Comparison of ENCODE assay signal across 25 cellular contexts in the genomic region with DNA sequence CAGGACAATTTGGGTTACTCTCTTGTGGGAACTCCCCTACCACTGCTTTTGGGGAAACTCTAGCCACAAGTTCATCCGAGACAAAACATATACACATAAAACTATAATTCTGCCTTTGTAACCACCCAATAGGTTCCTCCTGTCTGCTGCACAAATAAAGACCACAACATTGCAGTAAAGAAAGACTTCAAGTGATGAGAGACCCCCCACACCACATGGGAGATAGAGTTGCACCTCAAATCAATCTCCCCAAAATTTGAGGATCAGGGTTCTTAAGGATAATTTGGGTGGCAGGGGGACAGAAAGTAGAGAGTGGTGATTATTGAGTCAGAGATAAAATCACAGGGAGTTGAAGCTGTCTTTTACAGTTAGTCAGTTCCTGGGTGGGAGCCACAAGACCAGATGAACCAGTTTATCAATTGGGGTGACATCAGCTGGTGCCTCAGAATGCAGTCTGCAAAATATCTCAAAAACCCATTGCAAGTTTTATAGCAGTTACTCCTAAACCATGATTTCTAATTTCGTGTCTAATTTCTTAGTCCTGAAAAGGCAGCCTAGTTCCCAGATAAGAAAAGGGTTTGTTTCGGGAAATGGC.
"Had no signal": no experiment of that assay in that cellular context is flagged by ENCODE, and none has a peak within 500 bp of the region (broad histone marks: within the 10 kb centered on the region; RNA-seq: fewer than 3 reads in every experiment).

No MANE protein-coding gene starts in this region.

- H3K36me3 ChIP-seq: adrenal gland, breast epithelium had no signal

- H3K9me3 ChIP-seq: adrenal gland, body of pancreas, breast epithelium had no signal

- H3K4me3 Mint-ChIP-seq: activated CD4-positive, alpha-beta T cell treated with anti-CD3 and anti-CD28 coated beads, Interleukin-2, amount 10 ng/mL, durations not matched to agents 24 days and 14 days; activated CD8-positive, alpha-beta T cell treated with anti-CD3 and anti-CD28 coated beads for 36 hours; activated naive CD4-positive, alpha-beta T cell treated with anti-CD3 and anti-CD28 coated beads, Interleukin-2, amount 50 U/mL, for 24 hours; activated naive CD8-positive, alpha-beta T cell treated with anti-CD3 and anti-CD28 coated beads, Interleukin-2, amount 10 ng/mL, durations not matched to agents 7 days and 5 days; activated T-cell treated with anti-CD3 and anti-CD28 coated beads, Interleukin-2, amount 50 U/mL, for 72 hours; activated T-helper 17 cell treated with anti-CD3 and anti-CD28 coated beads, Interleukin-2, amount 50 U/mL, for 72 hours had no signal

- H3K27me3 Mint-ChIP-seq: activated CD4-positive, alpha-beta T cell treated with anti-CD3 and anti-CD28 coated beads, Interleukin-2, amount 10 ng/mL, durations not matched to agents 24 days and 14 days; activated CD8-positive, alpha-beta T cell treated with anti-CD3 and anti-CD28 coated beads for 36 hours; activated naive CD4-positive, alpha-beta T cell treated with anti-CD3 and anti-CD28 coated beads, Interleukin-2, amount 50 U/mL, for 24 hours; activated naive CD8-positive, alpha-beta T cell treated with anti-CD3 and anti-CD28 coated beads, Interleukin-2, amount 10 ng/mL, durations not matched to agents 7 days and 5 days; activated T-helper 17 cell treated with anti-CD3 and anti-CD28 coated beads, Interleukin-2, amount 50 U/mL, for 72 hours had no signal

- H3K36me3 Mint-ChIP-seq: activated naive CD4-positive, alpha-beta T cell treated with anti-CD3 and anti-CD28 coated beads, Interleukin-2, amount 50 U/mL, for 24 hours; activated naive CD8-positive, alpha-beta T cell treated with anti-CD3 and anti-CD28 coated beads, Interleukin-2, amount 10 ng/mL, durations not matched to agents 7 days and 5 days had no signal

- H3K4me2 ChIP-seq: KMS-11 had no signal

- H3K4me1 ChIP-seq: adrenal gland, body of pancreas, breast epithelium had no signal

- H3K9ac ChIP-seq: KMS-11 had no signal

- H3K27ac ChIP-seq: adrenal gland, body of pancreas, breast epithelium, KMS-11 had no signal

- H3K4me1 Mint-ChIP-seq: activated CD4-positive, alpha-beta T cell treated with anti-CD3 and anti-CD28 coated beads, Interleukin-2, amount 10 ng/mL, durations not matched to agents 24 days and 14 days; activated naive CD4-positive, alpha-beta T cell treated with anti-CD3 and anti-CD28 coated beads, Interleukin-2, amount 50 U/mL, for 24 hours; activated naive CD8-positive, alpha-beta T cell treated with anti-CD3 and anti-CD28 coated beads, Interleukin-2, amount 10 ng/mL, durations not matched to agents 7 days and 5 days; activated T-helper 17 cell treated with anti-CD3 and anti-CD28 coated beads, Interleukin-2, amount 50 U/mL, for 72 hours had no signal

- H3K9me3 Mint-ChIP-seq: activated CD4-positive, alpha-beta T cell treated with anti-CD3 and anti-CD28 coated beads, Interleukin-2, amount 10 ng/mL, durations not matched to agents 24 days and 14 days; activated naive CD8-positive, alpha-beta T cell treated with anti-CD3 and anti-CD28 coated beads, Interleukin-2, amount 10 ng/mL, durations not matched to agents 7 days and 5 days had no signal

- ATAC-seq: activated CD8-positive, alpha-beta T cell treated with anti-CD3 and anti-CD28 coated beads for 36 hours; activated T-cell treated with anti-CD3 and anti-CD28 coated beads, Interleukin-2, amount 50 U/mL, for 72 hours; activated T-helper 17 cell treated with anti-CD3 and anti-CD28 coated beads, Interleukin-2, amount 50 U/mL, for 72 hours; body of pancreas had no signal

- DNase-seq: activated CD4-positive, alpha-beta T cell treated with anti-CD3 and anti-CD28 coated beads, Interleukin-2, amount 10 ng/mL, durations not matched to agents 24 days and 14 days; activated CD4-positive, alpha-beta T cell treated with anti-CD3 and anti-CD28 coated beads, Interleukin-2, amount 50 U/mL, for 4 hours; activated CD8-positive, alpha-beta T cell treated with anti-CD3 and anti-CD28 coated beads for 36 hours; activated effector memory CD4-positive, alpha-beta T cell treated with anti-CD3 and anti-CD28 coated beads, Interleukin-2, amount 50 U/mL, for 16 hours; activated naive CD4-positive, alpha-beta T cell treated with Interleukin-2 at 50 U/mL for 16 hours; activated naive CD8-positive, alpha-beta T cell treated with anti-CD3 and anti-CD28 coated beads, Interleukin-2, amount 10 ng/mL, durations not matched to agents 7 days and 5 days; activated T-cell treated with anti-CD3 and anti-CD28 coated beads, Interleukin-2, amount 50 U/mL, for 1 hour; activated T-cell treated with anti-CD3 and anti-CD28 coated beads, Interleukin-2, amount 50 U/mL, for 72 hours; adrenal gland; body of pancreas; caudate nucleus; NCI-H1105; NCI-H1417 treated with DMSO at 0.1 percent for 48 hours; NCI-H187 treated with DMSO at 0.1 percent for 48 hours; NCI-H2081; NCI-H2171 treated with DMSO at 0.1 percent for 48 hours; NCI-H226; NCI-H446 treated with DMSO at 0.1 percent for 48 hours; NCI-H524 treated with DMSO at 0.1 percent for 48 hours; Right ventricle myocardium superior; T1000 had no signal

- H3K27ac Mint-ChIP-seq: activated CD4-positive, alpha-beta T cell treated with anti-CD3 and anti-CD28 coated beads, Interleukin-2, amount 10 ng/mL, durations not matched to agents 24 days and 14 days; activated CD8-positive, alpha-beta T cell treated with anti-CD3 and anti-CD28 coated beads for 36 hours; activated naive CD4-positive, alpha-beta T cell treated with anti-CD3 and anti-CD28 coated beads, Interleukin-2, amount 50 U/mL, for 24 hours; activated naive CD8-positive, alpha-beta T cell treated with anti-CD3 and anti-CD28 coated beads, Interleukin-2, amount 10 ng/mL, durations not matched to agents 7 days and 5 days; activated T-cell treated with anti-CD3 and anti-CD28 coated beads, Interleukin-2, amount 50 U/mL, for 72 hours; activated T-helper 17 cell treated with anti-CD3 and anti-CD28 coated beads, Interleukin-2, amount 50 U/mL, for 72 hours had no signal

- H3K27me3 ChIP-seq: adrenal gland, body of pancreas, breast epithelium had no signal

- H3K4me3 ChIP-seq: adrenal gland, body of pancreas, breast epithelium had no signal
